ENCODE assay signal across 19 cellular contexts in the genomic region with DNA sequence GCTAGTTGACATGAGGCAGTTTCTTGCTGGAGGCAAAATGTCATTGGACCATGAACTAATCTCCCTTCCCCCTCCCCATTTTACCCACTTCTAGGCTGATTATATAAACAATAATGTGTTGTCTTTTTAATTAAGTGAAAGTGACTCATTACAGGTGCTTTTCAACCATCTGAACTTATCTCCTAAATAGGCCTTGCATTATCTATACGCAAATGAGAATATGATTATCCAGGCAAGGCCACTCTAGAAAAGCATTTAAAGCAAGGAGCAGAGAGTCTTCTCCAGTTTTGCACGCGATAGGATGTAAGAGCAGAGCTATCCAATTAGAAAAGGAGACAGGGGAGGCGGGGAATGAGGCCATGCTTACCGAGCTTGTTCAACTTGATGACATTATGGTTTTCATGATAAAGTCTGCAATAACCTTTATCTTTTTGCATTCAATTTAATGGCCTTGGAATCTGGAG.
A peak's percentile ranks its signal among the peaks of the same experiment; 100 is the strongest.
DNase-seq lines count a peak whose midpoint lies in the region; ATAC-seq and TF ChIP-seq lines count a peak whose summit lies in the region.
"Had no signal": no experiment of that assay in that cellular context is flagged by ENCODE, and none has a peak within 500 bp of the region (broad histone marks: within the 10 kb centered on the region; RNA-seq: fewer than 3 reads in every experiment).

No MANE protein-coding gene starts in this region.

- no peak overlapping the region for H3K4me2 ChIP-seq in OCI-LY7 (ENCODE audit: low read length)

- no peak overlapping the region for H3K4me3 ChIP-seq in OCI-LY7 (ENCODE audit: low read depth, low read length, poor library complexity, severe bottlenecking)
- H3K4me3 ChIP-seq: ascending aorta, left lung, skin epidermis had no signal

- peak; percentile 6 for DNase-seq in NCI-H510A (lab: John Stamatoyannopoulos, UW)
- no peak for DNase-seq in NCI-H510A treated with DMSO at 0.1 percent for 48 hours (lab: John Stamatoyannopoulos, UW)
- peak; percentile 60 for DNase-seq in NCI-H1105 treated with DMSO at 0.1 percent for 48 hours (lab: John Stamatoyannopoulos, UW)
- peak; percentile 48 for DNase-seq in NCI-H526 treated with DMSO at 0.1 percent for 48 hours (lab: John Stamatoyannopoulos, UW)
- DNase-seq in retina = peak; percentile 70
- DNase-seq in RKO (ENCODE audit: low spot score) = no peak
- no peak for DNase-seq in OCI-LY7 (ENCODE audit: low spot score)
- DNase-seq: activated CD4-positive, alpha-beta memory T cell treated with anti-CD3 and anti-CD28 coated beads for 36 hours; activated CD4-positive, CD25-positive, alpha-beta regulatory T cell; activated naive CD8-positive, alpha-beta T cell treated with anti-CD3 and anti-CD28 coated beads for 36 hours; central memory CD4-positive, alpha-beta T cell; left lung; nucleus accumbens; stimulated activated CD4-positive, alpha-beta T cell treated with anti-CD3 and anti-CD28 coated beads, Interleukin-1b, Interleukin-23, amount 100 ng/mL, for 48 hours; SW 1271 had no signal

- H3K4me1 ChIP-seq in OCI-LY7 (ENCODE audit: insufficient read depth, low read length, poor library complexity, severe bottlenecking) = no peaks in the 10 kb centered on the region
- H3K4me1 ChIP-seq: ascending aorta, left lung had no signal

- no peaks in the 10 kb centered on the region for H3K9me2 ChIP-seq in OCI-LY7 (ENCODE audit: insufficient read depth, low read length)

- no peak for ATAC-seq in HG03354 (IDR thresholded peaks at IDR 0.05; ENCODE audit: poor library complexity, severe bottlenecking, unreplicated experiment)
- ATAC-seq: HCT116, left lung had no signal

- BruUV-seq in OCI-LY7 (replicated peaks; lab: Mats Ljungman, UMichigan) = no TSS peak

- POLR2A ChIA-PET in OCI-LY7 (lab: Charles Lee) = no interaction called here

- no peak for TF ChIP-seq CTCF in OCI-LY7 (conservative IDR thresholded peaks at IDR 0.05; ENCODE audit: low read length)

- intact Hi-C loops in OCI-LY7 (cut with micrococcal nuclease; ENCODE audit: unreplicated experiment) = loop anchor here (1.0 kb wide), 1 partner anchor 15 kb away; no protein-coding TSS in a partner anchor

- no peaks in the 10 kb centered on the region for H3K9me3 ChIP-seq in OCI-LY7 (ENCODE audit: low read length)
- H3K9me3 ChIP-seq: ascending aorta, left lung had no signal

- H3K79me2 ChIP-seq in OCI-LY7 (ENCODE audit: insufficient read depth, low read depth, low read length) = no peaks in the 10 kb centered on the region

- CTCF ChIA-PET in OCI-LY7 (lab: Charles Lee; ENCODE audit: unreplicated experiment) = no interaction called here

- H3K27ac ChIP-seq in OCI-LY7 (ENCODE audit: low read depth, low read length, poor library complexity, severe bottlenecking) = no peak overlapping the region
- H3K27ac ChIP-seq: ascending aorta, left lung, skin epidermis had no signal

- H4K20me1 ChIP-seq in OCI-LY7 (ENCODE audit: insufficient read depth, low read length) = 0 out of 2 replicates have a peak, but pooled peaks cover 4% of the 10 kb centered on the region

- no peak overlapping the region for H2AFZ ChIP-seq in OCI-LY7 (ENCODE audit: low read length)

- no peaks in the 10 kb centered on the region for H3K36me3 ChIP-seq in OCI-LY7 (ENCODE audit: insufficient read depth, low read length)
- H3K36me3 ChIP-seq: ascending aorta, left lung had no signal

Comparison
In these comparisons a context has a peak if more than half of its experiments do, and no peak if none do; other contexts are left out.
1. DNase-seq: peak in NCI-H510A (single experiment), NCI-H1105 treated with DMSO at 0.1 percent for 48 hours (single experiment), NCI-H526 treated with DMSO at 0.1 percent for 48 hours (single experiment) and retina (single experiment); none in NCI-H510A treated with DMSO at 0.1 percent for 48 hours (single experiment), RKO (single experiment) and OCI-LY7 (single experiment).